1 cellular context compared by ENCODE assay signal in genomic region chr1:75423616-75424015, GRCh38.
TF ChIP-seq lines count a peak whose summit lies in the region.

No MANE protein-coding gene starts in this region.

TF ChIP-seq in K562, 482 proteins besides CTCF, POLR2A, EP300 and RAD21 (continued from another document and continues in another):
- TF ChIP-seq, protein P1, sequence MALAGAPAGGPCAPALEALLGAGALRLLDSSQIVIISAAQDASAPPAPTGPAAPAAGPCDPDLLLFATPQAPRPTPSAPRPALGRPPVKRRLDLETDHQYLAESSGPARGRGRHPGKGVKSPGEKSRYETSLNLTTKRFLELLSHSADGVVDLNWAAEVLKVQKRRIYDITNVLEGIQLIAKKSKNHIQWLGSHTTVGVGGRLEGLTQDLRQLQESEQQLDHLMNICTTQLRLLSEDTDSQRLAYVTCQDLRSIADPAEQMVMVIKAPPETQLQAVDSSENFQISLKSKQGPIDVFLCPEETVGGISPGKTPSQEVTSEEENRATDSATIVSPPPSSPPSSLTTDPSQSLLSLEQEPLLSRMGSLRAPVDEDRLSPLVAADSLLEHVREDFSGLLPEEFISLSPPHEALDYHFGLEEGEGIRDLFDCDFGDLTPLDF (CRISPR knock-in tag; IDR thresholded peaks at IDR 0.05) = no peak
- no peak for TF ChIP-seq ESRRA (IDR thresholded peaks at IDR 0.05; ENCODE audit: borderline replicate concordance, low read depth)
- TF ChIP-seq SAP30 (IDR thresholded peaks at IDR 0.05; ENCODE audit: borderline replicate concordance, insufficient read depth, low read depth, low read length, poor library complexity, severe bottlenecking) = no peak
- TF ChIP-seq CHAMP1 (IDR thresholded peaks at IDR 0.05) = 0 out of 2 replicates have a peak, but pooled peaks have one; percentile 16
- TF ChIP-seq ELF1 (tag; IDR thresholded peaks at IDR 0.05) = no peak
- TF ChIP-seq ZBTB5 (IDR thresholded peaks at IDR 0.05) = no peak
- TF ChIP-seq MTF1 (CRISPR knock-in tag; IDR thresholded peaks at IDR 0.05; ENCODE audit: borderline replicate concordance) = no peak
- no peak for TF ChIP-seq MAZ (CRISPR knock-in tag; conservative IDR thresholded peaks at IDR 0.05 in 1 of 2, IDR thresholded peaks at IDR 0.05 in 1 of 2)
- TF ChIP-seq HDAC1 (IDR thresholded peaks at IDR 0.05) = no peak
- no peak for TF ChIP-seq CEBPG (CRISPR knock-in tag; IDR thresholded peaks at IDR 0.05)
- no peak for TF ChIP-seq CEBPG (tag; conservative IDR thresholded peaks at IDR 0.05 in 1 of 2, IDR thresholded peaks at IDR 0.05 in 1 of 2)
- no peak for TF ChIP-seq TSC22D4 (tag; IDR thresholded peaks at IDR 0.05)
- no peak for TF ChIP-seq CLOCK (CRISPR knock-in tag; IDR thresholded peaks at IDR 0.05; ENCODE audit: borderline replicate concordance)
- TF ChIP-seq ZZZ3 (IDR thresholded peaks at IDR 0.05) = no peak
- 0 out of 2 replicates have a peak, but pooled peaks have one; percentile 23 for TF ChIP-seq MTA3 (IDR thresholded peaks at IDR 0.05; ENCODE audit: borderline replicate concordance)
- no peak for TF ChIP-seq TRIM28 (IDR thresholded peaks at IDR 0.05)
- TF ChIP-seq MIER1 (IDR thresholded peaks at IDR 0.05; ENCODE audit: low read depth) = no peak
- TF ChIP-seq KAT8 (IDR thresholded peaks at IDR 0.05; ENCODE audit: low read depth) = no peak
- no peak for TF ChIP-seq RBM34 (IDR thresholded peaks at IDR 0.05; ENCODE audit: borderline replicate concordance, insufficient read depth, low read length)
- peak; percentile 50 for TF ChIP-seq MTA2 (IDR thresholded peaks at IDR 0.05; ENCODE audit: low read depth)
- no peak for TF ChIP-seq EWSR1 (IDR thresholded peaks at IDR 0.05; ENCODE audit: borderline replicate concordance, low read depth, partially characterized antibody)
- no peak for TF ChIP-seq CREBBP (IDR thresholded peaks at IDR 0.05; ENCODE audit: low read depth, low read length)
- TF ChIP-seq MXI1 (IDR thresholded peaks at IDR 0.05; ENCODE audit: low read depth, low read length) = no peak
- no peak for TF ChIP-seq MAX (CRISPR knock-in tag; IDR thresholded peaks at IDR 0.05)
- no peak for TF ChIP-seq CAMTA2 (CRISPR knock-in tag; conservative IDR thresholded peaks at IDR 0.05)
- no peak for TF ChIP-seq KAT7 (CRISPR knock-in tag; IDR thresholded peaks at IDR 0.05; ENCODE audit: borderline replicate concordance)
- TF ChIP-seq ZBTB40 (IDR thresholded peaks at IDR 0.05) = no peak
- TF ChIP-seq ZBTB40 (CRISPR knock-in tag; IDR thresholded peaks at IDR 0.05) = no peak
- TF ChIP-seq LCOR (CRISPR knock-in tag; IDR thresholded peaks at IDR 0.05) = no peak
- no peak for TF ChIP-seq TARDBP (IDR thresholded peaks at IDR 0.05)
- TF ChIP-seq ZNF507 (tag; conservative IDR thresholded peaks at IDR 0.05) = no peak
- no peak for TF ChIP-seq MCM7 (IDR thresholded peaks at IDR 0.05)
- no peak for TF ChIP-seq SP2 (IDR thresholded peaks at IDR 0.05; ENCODE audit: extremely low read depth, low read depth, low read length, poor library complexity, severe bottlenecking)
- TF ChIP-seq, protein P2, sequence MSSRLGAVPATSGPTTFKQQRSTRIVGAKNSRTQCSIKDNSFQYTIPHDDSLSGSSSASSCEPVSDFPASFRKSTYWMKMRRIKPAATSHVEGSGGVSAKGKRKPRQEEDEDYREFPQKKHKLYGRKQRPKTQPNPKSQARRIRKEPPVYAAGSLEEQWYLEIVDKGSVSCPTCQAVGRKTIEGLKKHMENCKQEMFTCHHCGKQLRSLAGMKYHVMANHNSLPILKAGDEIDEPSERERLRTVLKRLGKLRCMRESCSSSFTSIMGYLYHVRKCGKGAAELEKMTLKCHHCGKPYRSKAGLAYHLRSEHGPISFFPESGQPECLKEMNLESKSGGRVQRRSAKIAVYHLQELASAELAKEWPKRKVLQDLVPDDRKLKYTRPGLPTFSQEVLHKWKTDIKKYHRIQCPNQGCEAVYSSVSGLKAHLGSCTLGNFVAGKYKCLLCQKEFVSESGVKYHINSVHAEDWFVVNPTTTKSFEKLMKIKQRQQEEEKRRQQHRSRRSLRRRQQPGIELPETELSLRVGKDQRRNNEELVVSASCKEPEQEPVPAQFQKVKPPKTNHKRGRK (tag; IDR thresholded peaks at IDR 0.05) = no peak
- TF ChIP-seq, protein P3, sequence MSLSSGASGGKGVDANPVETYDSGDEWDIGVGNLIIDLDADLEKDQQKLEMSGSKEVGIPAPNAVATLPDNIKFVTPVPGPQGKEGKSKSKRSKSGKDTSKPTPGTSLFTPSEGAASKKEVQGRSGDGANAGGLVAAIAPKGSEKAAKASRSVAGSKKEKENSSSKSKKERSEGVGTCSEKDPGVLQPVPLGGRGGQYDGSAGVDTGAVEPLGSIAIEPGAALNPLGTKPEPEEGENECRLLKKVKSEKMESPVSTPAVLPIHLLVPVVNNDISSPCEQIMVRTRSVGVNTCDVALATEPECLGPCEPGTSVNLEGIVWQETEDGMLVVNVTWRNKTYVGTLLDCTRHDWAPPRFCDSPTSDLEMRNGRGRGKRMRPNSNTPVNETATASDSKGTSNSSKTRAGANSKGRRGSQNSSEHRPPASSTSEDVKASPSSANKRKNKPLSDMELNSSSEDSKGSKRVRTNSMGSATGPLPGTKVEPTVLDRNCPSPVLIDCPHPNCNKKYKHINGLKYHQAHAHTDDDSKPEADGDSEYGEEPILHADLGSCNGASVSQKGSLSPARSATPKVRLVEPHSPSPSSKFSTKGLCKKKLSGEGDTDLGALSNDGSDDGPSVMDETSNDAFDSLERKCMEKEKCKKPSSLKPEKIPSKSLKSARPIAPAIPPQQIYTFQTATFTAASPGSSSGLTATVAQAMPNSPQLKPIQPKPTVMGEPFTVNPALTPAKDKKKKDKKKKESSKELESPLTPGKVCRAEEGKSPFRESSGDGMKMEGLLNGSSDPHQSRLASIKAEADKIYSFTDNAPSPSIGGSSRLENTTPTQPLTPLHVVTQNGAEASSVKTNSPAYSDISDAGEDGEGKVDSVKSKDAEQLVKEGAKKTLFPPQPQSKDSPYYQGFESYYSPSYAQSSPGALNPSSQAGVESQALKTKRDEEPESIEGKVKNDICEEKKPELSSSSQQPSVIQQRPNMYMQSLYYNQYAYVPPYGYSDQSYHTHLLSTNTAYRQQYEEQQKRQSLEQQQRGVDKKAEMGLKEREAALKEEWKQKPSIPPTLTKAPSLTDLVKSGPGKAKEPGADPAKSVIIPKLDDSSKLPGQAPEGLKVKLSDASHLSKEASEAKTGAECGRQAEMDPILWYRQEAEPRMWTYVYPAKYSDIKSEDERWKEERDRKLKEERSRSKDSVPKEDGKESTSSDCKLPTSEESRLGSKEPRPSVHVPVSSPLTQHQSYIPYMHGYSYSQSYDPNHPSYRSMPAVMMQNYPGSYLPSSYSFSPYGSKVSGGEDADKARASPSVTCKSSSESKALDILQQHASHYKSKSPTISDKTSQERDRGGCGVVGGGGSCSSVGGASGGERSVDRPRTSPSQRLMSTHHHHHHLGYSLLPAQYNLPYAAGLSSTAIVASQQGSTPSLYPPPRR (CRISPR knock-in tag; IDR thresholded peaks at IDR 0.05; ENCODE audit: borderline replicate concordance) = no peak
- peak; percentile 68 for TF ChIP-seq ATF7 (IDR thresholded peaks at IDR 0.05)
